Comparison of ENCODE assay signal across 8 cellular contexts in the genomic region with DNA sequence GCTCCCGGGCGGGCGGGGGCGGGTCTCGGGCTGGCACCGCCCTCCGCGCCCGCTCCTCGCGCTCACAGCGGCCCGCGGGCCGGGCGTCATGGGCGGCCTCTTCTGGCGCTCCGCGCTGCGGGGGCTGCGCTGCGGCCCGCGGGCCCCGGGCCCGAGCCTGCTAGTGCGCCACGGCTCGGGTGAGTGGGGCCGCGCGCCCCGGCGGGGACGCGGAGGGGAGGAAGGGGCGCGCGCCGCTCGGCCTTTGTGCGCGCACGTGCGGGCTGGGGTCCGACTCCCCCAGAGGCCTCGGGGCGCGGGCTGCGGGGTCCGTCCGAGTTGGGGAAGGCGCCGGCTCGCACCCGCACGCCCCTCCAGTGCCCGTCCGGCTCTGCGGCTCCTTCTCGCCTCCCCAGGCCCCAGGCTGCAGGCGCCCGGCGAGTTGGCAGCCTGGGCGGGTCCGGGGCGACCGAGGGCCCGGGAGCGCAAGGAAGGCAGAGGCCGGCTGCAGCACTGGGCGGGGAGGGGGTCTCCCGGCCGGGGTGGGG. TPM values are rescaled to one million over a fixed set of nuclear protein-coding genes. Genes with fewer than 3 reads are reported as not detected.
DNase-seq lines count a peak whose midpoint lies in the region; TF ChIP-seq lines count a peak whose summit lies in the region.

TSS of gene NME4 (plus strand) at position 65 of the 527 bp plus-strand sequence. CDS start at position 89, 24 bp downstream.

- peak within 1 kb of the TSS; percentile 65 for H3K23ac ChIP-seq in neuronal stem cell (ENCODE audit: low read depth, low read length, poor library complexity)

- no peak within 1 kb of the TSS for H4K8ac ChIP-seq in neuronal stem cell (ENCODE audit: low read depth, low read length)

- no peaks in the 10 kb centered on the region for H3K27me3 ChIP-seq in neuronal stem cell (ENCODE audit: control insufficient read depth in 3 of 3, insufficient read depth in 3 of 3, low read depth in 1 of 3, low read length in 3 of 3)

- peak within 1 kb of the TSS; percentile 63 for H3K4me3 Mint-ChIP-seq in Calu3 (ENCODE audit: low read depth, unreplicated experiment)
- peak within 1 kb of the TSS; percentile 78 for H3K4me3 Mint-ChIP-seq in activated T-cell treated with anti-CD3 and anti-CD28 coated beads, Interleukin-2, amount 50 U/mL, for 24 hours

- peak within 1 kb of the TSS; percentile 71 for H3K14ac ChIP-seq in neuronal stem cell (ENCODE audit: low read length)

- H3K27ac ChIP-seq in HEK293 (ENCODE audit: extremely low read depth, low read depth, low read length) (peak within 1 kb of the TSS; percentile 94), neuronal stem cell (replicated peaks; ENCODE audit: low read length) (peak within 1 kb of the TSS; percentile 69)

- H3K9ac ChIP-seq in neuronal stem cell (ENCODE audit: low read depth, low read length, poor library complexity), result peak within 1 kb of the TSS; percentile 92

- no peaks in the 10 kb centered on the region for H3K9me3 Mint-ChIP-seq in Calu3 (ENCODE audit: low read depth, unreplicated experiment)
- H3K9me3 Mint-ChIP-seq in activated T-cell treated with anti-CD3 and anti-CD28 coated beads, Interleukin-2, amount 50 U/mL, for 24 hours, result no peaks in the 10 kb centered on the region

- DNase-seq in Calu3 (peak; percentile 42), foreskin fibroblast (peak in 1 of 2 donors; percentile 62), neuronal stem cell (ENCODE audit: low spot score) (peak; percentile 42), SW480 (ENCODE audit: low spot score) (no peak), germinal center (ENCODE audit: low spot score) (no peak), NCI-H510A (lab: John Stamatoyannopoulos, UW) (no peak)
- DNase-seq in activated T-cell treated with anti-CD3 and anti-CD28 coated beads, Interleukin-2, amount 50 U/mL, for 24 hours, result peak; percentile 62

- BruUV-seq in Calu3 (replicated peaks; lab: Mats Ljungman, UMichigan), result no TSS peak

- peaks cover 7% of the 10 kb centered on the region for H3K79me1 ChIP-seq in neuronal stem cell (ENCODE audit: low read depth, low read length)

- peak within 1 kb of the TSS; percentile 71 for H2BK5ac ChIP-seq in neuronal stem cell (ENCODE audit: low read length)

- no peaks in the 10 kb centered on the region for H3K27me3 Mint-ChIP-seq in Calu3 (ENCODE audit: unreplicated experiment)
- peaks cover 10% of the 10 kb centered on the region for H3K27me3 Mint-ChIP-seq in activated T-cell treated with anti-CD3 and anti-CD28 coated beads, Interleukin-2, amount 50 U/mL, for 24 hours

- H3K36me3 ChIP-seq in HEK293 (ENCODE audit: control insufficient read depth in 2 of 2, insufficient read depth in 1 of 2, low read length in 2 of 2) (peaks cover 0 to 27% of the 10 kb centered on the region in 2 experiments; a peak in 1 of 3 replicates), neuronal stem cell (replicated peaks in 1 of 2; ENCODE audit: control insufficient read depth in 2 of 2, insufficient read depth in 2 of 2, low read length in 2 of 2) (peaks cover 21 to 30% of the 10 kb centered on the region in 2 donors)

- peak within 1 kb of the TSS; percentile 96 for H3K18ac ChIP-seq in neuronal stem cell (ENCODE audit: low read length)

- no peaks in the 10 kb centered on the region for H3K9me3 ChIP-seq in HEK293 (ENCODE audit: control insufficient read depth, insufficient read depth, low read depth, low read length)
- H3K9me3 ChIP-seq in neuronal stem cell (replicated peaks in 1 of 2; ENCODE audit: control insufficient read depth in 2 of 2, insufficient read depth in 1 of 2, low read depth in 1 of 2, low read length in 2 of 2), result no peaks in the 10 kb centered on the region

- H2BK12ac ChIP-seq in neuronal stem cell (ENCODE audit: low read length), result no peak within 1 kb of the TSS

- peak within 1 kb of the TSS; percentile 74 for H3K27ac Mint-ChIP-seq in Calu3 (ENCODE audit: unreplicated experiment)
- peak within 1 kb of the TSS; percentile 81 for H3K27ac Mint-ChIP-seq in activated T-cell treated with anti-CD3 and anti-CD28 coated beads, Interleukin-2, amount 50 U/mL, for 24 hours

- intact Hi-C loops in Calu3 (cut with micrococcal nuclease; ENCODE audit: unreplicated experiment), result loop anchor here (2.0 kb wide), 1 partner anchor 14 kb away; no protein-coding TSS in a partner anchor

- POLR2A ChIA-PET in HEK293 (lab: Yijun Ruan, JAX), result no interaction called here

- H4K91ac ChIP-seq in neuronal stem cell (ENCODE audit: low read depth, low read length, poor library complexity), result no peak within 1 kb of the TSS

- H3K4me1 Mint-ChIP-seq in Calu3 (ENCODE audit: low read depth, unreplicated experiment), result peaks cover 9% of the 10 kb centered on the region
- peaks cover 31% of the 10 kb centered on the region for H3K4me1 Mint-ChIP-seq in activated T-cell treated with anti-CD3 and anti-CD28 coated beads, Interleukin-2, amount 50 U/mL, for 24 hours (ENCODE audit: low read depth)

- no peak for TF ChIP-seq CTCF in Calu3 (IDR thresholded peaks at IDR 0.05; ENCODE audit: unreplicated experiment)
- TF ChIP-seq CTCF in HEK293 (tag by site-specific recombination; IDR thresholded peaks at IDR 0.05), result no peak
- TF ChIP-seq CTCF in foreskin fibroblast (IDR thresholded peaks at IDR 0.05; ENCODE audit: low read depth, low read length), result no peak

- peak within 1 kb of the TSS; percentile 53 for H3K4ac ChIP-seq in neuronal stem cell (ENCODE audit: low read length)

- CTCF ChIA-PET in Calu3 (lab: Charles Lee), result interaction anchor here (1.3 kb wide), 1 partner anchor 35 kb away, joined by 3 read pairs; no protein-coding TSS in a partner anchor
- CTCF ChIA-PET in HEK293 (lab: Yijun Ruan, JAX), result no interaction called here

- no peak within 1 kb of the TSS for H2BK120ac ChIP-seq in neuronal stem cell (ENCODE audit: low read depth, low read length)

- H3K4me2 ChIP-seq in neuronal stem cell (ENCODE audit: insufficient read depth, low read length, poor library complexity, severe bottlenecking), result peak within 1 kb of the TSS; percentile 78

- H3K4me3 ChIP-seq in HEK293 (ENCODE audit: low read depth, low read length), result peak within 1 kb of the TSS; percentile 50
- H3K4me3 ChIP-seq in foreskin fibroblast (ENCODE audit: low read depth in 1 of 2, low read length in 2 of 2), result peak within 1 kb of the TSS; percentile 60 to 63
- H3K4me3 ChIP-seq in neuronal stem cell (ENCODE audit: low read length in 2 of 2), result peak within 1 kb of the TSS; percentile 94 to 97

- no CpG with 5 or more reads among the region's 75 CpGs for WGBS in neuronal stem cell (ENCODE audit: extremely low coverage in 2 of 2, insufficient read length in 2 of 2, insufficient replicate concordance in 1 of 2), 2 donors

- peak within 1 kb of the TSS; percentile 92 for H2AFZ ChIP-seq in neuronal stem cell (ENCODE audit: low read length)

- H2AK5ac ChIP-seq in neuronal stem cell (ENCODE audit: low read depth, low read length), result peak within 1 kb of the TSS; percentile 96

- H2BK15ac ChIP-seq in neuronal stem cell (ENCODE audit: low read length), result peak within 1 kb of the TSS; percentile 49

- peaks cover 57% of the 10 kb centered on the region for H3K36me3 Mint-ChIP-seq in Calu3 (ENCODE audit: insufficient read depth, unreplicated experiment)
- peaks cover 13% of the 10 kb centered on the region for H3K36me3 Mint-ChIP-seq in activated T-cell treated with anti-CD3 and anti-CD28 coated beads, Interleukin-2, amount 50 U/mL, for 24 hours (ENCODE audit: low read depth)

- no peaks in the 10 kb centered on the region for H3K4me1 ChIP-seq in HEK293 (ENCODE audit: control insufficient read depth, insufficient read depth, low read length)
- peaks cover 9 to 14% of the 10 kb centered on the region in 2 donors for H3K4me1 ChIP-seq in neuronal stem cell (ENCODE audit: control insufficient read depth in 2 of 2, insufficient read depth in 1 of 2, low read depth in 1 of 2, low read length in 2 of 2)

TF ChIP-seq in HEK293, 187 proteins besides CTCF, POLR2A, EP300 and RAD21 (continues in another document):
- no peak for TF ChIP-seq GLI4 (tag by site-specific recombination; IDR thresholded peaks at IDR 0.05)
- TF ChIP-seq, protein P1, sequence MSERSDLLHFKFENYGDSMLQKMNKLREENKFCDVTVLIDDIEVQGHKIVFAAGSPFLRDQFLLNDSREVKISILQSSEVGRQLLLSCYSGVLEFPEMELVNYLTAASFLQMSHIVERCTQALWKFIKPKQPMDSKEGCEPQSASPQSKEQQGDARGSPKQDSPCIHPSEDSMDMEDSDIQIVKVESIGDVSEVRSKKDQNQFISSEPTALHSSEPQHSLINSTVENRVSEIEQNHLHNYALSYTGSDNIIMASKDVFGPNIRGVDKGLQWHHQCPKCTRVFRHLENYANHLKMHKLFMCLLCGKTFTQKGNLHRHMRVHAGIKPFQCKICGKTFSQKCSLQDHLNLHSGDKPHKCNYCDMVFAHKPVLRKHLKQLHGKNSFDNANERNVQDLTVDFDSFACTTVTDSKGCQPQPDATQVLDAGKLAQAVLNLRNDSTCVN (tag by site-specific recombination; optimal IDR thresholded peaks at IDR 0.05), result peak; percentile 70
- TF ChIP-seq ZBTB21 (tag by site-specific recombination; IDR thresholded peaks at IDR 0.05), result no peak
- TF ChIP-seq SP2 (tag by site-specific recombination; IDR thresholded peaks at IDR 0.05), result 0 out of 2 replicates have a peak, but pooled peaks have one; percentile 17
- no peak for TF ChIP-seq ZNF157 (tag by site-specific recombination; IDR thresholded peaks at IDR 0.05)
- TF ChIP-seq ZNF621 (tag by site-specific recombination; IDR thresholded peaks at IDR 0.05), result no peak
- TF ChIP-seq ZNF623 (tag by site-specific recombination; IDR thresholded peaks at IDR 0.05), result no peak
- no peak for TF ChIP-seq ZNF23 (tag by site-specific recombination; IDR thresholded peaks at IDR 0.05; ENCODE audit: borderline replicate concordance)

RNA-seq across cellular contexts. Expression of gene NME4, which starts in this region (rescaled TPM):
- 88.2 and 96.5 TPM in 2 replicates for total RNA-seq in Calu3 (2022)
- polyA plus RNA-seq in neuronal stem cell (2013, experiment 1 of 2), result 329 TPM
- polyA plus RNA-seq in neuronal stem cell (2013, experiment 2 of 2), result 313 TPM

Comparison
In these comparisons a context has a peak if more than half of its experiments do, and no peak if none do; other contexts are left out.
1. DNase-seq: peak in Calu3 (single experiment), activated T-cell treated with anti-CD3 and anti-CD28 coated beads, Interleukin-2, amount 50 U/mL, for 24 hours (single experiment) and neuronal stem cell (single experiment); none in SW480 (single experiment), germinal center (single experiment) and NCI-H510A (single experiment).
2. Peak in every context shown above with its lines, with median percentiles within 50 percentile points of each other: H3K4me3 ChIP-seq.